Comparison of ENCODE assay signal across 23 cellular contexts in the genomic region with DNA sequence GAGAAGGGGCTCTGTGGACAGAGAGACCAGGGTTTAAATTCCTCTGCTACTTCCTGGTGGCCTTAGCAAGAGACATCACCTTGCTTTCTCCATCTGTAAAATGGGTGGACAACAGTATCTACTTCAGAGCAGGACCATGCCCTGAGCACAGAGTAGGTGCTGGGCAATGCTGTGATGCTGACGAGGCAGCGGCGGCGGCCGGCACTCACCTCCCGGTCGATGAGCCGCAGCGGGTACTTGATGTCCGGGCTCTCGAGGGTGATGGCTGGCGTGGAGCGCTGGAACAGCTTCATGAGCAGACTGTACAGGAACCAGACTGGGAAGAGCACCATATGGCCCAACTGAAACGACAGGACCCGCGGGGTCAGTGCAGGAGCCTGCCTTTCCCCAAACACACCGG. TPM values are rescaled to one million over a fixed set of nuclear protein-coding genes. Genes with fewer than 3 reads are reported as not detected.
DNase-seq lines count a peak whose midpoint lies in the region; ATAC-seq and TF ChIP-seq lines count a peak whose summit lies in the region.
"Had no signal": no experiment of that assay in that cellular context is flagged by ENCODE, and none has a peak within 500 bp of the region (broad histone marks: within the 10 kb centered on the region; RNA-seq: fewer than 3 reads in every experiment).

No MANE protein-coding gene starts in this region.

- H3K27ac ChIP-seq in heart right ventricle, result peak overlapping the region in 7 of 10 donors; percentile 36 to 88 (median 76)
- H3K27ac ChIP-seq in epithelial cell of prostate, result peak overlapping the region; percentile 98
- peak overlapping the region; percentile 77 to 87 (median 81) for H3K27ac ChIP-seq in sigmoid colon
- H3K27ac ChIP-seq in aorta (ENCODE audit: low read depth in 1 of 2, low read length in 2 of 2), result peak overlapping the region; percentile 62 to 64
- H3K27ac ChIP-seq: BLaER1 had no signal

- peaks cover 12 to 77% (median 25%) of the 10 kb centered on the region in 9 donors for H3K4me1 ChIP-seq in heart right ventricle
- peaks cover 0 to 30% (median 21%) of the 10 kb centered on the region in 4 donors for H3K4me1 ChIP-seq in sigmoid colon
- H3K4me1 ChIP-seq in aorta (ENCODE audit: control insufficient read depth in 1 of 2, insufficient read depth in 2 of 2, low read length in 2 of 2), result peaks cover 0 to 6% of the 10 kb centered on the region in 2 donors
- H3K4me1 ChIP-seq: colonic mucosa had no signal

- WGBS in heart right ventricle, 2 donors, result 95 to 97% methylated on average over 16 to 17 of the region's 17 CpGs
- 94 to 98% methylated on average over 17 of the region's 17 CpGs for WGBS in sigmoid colon, 2 donors
- 93 to 94% methylated on average over 14 to 17 of the region's 17 CpGs for WGBS in aorta, 2 donors

- ATAC-seq in heart right ventricle (peak in 1 of 8 donors; percentile 9), aorta (ENCODE audit: low FRiP score) (peak; percentile 9), HG02763 (IDR thresholded peaks at IDR 0.05; ENCODE audit: unreplicated experiment) (no peak)
- ATAC-seq: activated T-cell treated with anti-CD3 and anti-CD28 coated beads, Interleukin-2, amount 50 U/mL, for 4 hours; left colon had no signal

- H3K4me3 ChIP-seq in heart right ventricle, result no peak overlapping the region
- no peak overlapping the region for H3K4me3 ChIP-seq in sigmoid colon
- H3K4me3 ChIP-seq in aorta (ENCODE audit: low read length in 2 of 2), result no peak overlapping the region
- H3K4me3 ChIP-seq: BLaER1, colonic mucosa, tibial nerve had no signal

- TF ChIP-seq CTCF in heart right ventricle (IDR thresholded peaks at IDR 0.05) (no peak), sigmoid colon (IDR thresholded peaks at IDR 0.05) (no peak)

- H3K9me3 ChIP-seq in heart right ventricle, result no peaks in the 10 kb centered on the region
- H3K9me3 ChIP-seq in sigmoid colon, result no peaks in the 10 kb centered on the region
- H3K9me3 ChIP-seq in aorta (ENCODE audit: control insufficient read depth, low read length), result no peaks in the 10 kb centered on the region
- H3K9me3 ChIP-seq: BLaER1, colonic mucosa, SK-N-SH, tibial nerve had no signal

- intact Hi-C loops in heart right ventricle (cut with DNase I), result no loop called here
- intact Hi-C loops in cardiac septum (cut with DNase I), result no loop called here
- intact Hi-C loops in sigmoid colon (cut with DNase I), result no loop called here
- intact Hi-C loops in aorta (cut with DNase I), result no loop called here

- TF ChIP-seq EP300 in sigmoid colon (IDR thresholded peaks at IDR 0.05), result no peak

- DNase-seq in heart right ventricle (no peak), cardiac septum (ENCODE audit: low spot score) (no peak), epithelial cell of prostate (ENCODE audit: low read depth, low spot score) (no peak), sigmoid colon (no peak), aorta (no peak), NCI-H446 treated with DMSO at 0.1 percent for 48 hours (lab: John Stamatoyannopoulos, UW) (no peak), NCI-H1048 (lab: John Stamatoyannopoulos, UW) (no peak)
- DNase-seq: activated CD4-positive, alpha-beta memory T cell treated with anti-CD3 and anti-CD28 coated beads, Interleukin-2, amount 10 ng/mL, durations not matched to agents 7 days and 5 days; activated CD4-positive, CD25-positive, alpha-beta regulatory T cell; activated naive CD4-positive, alpha-beta T cell treated with anti-CD3 and anti-CD28 coated beads, Interleukin-2, amount 10 ng/mL, durations not matched to agents 7 days and 5 days; activated T-cell treated with anti-CD3 and anti-CD28 coated beads, Interleukin-2, amount 50 U/mL, for 4 hours; colonic mucosa; left colon; midbrain; MM.1S; NCI-H1694; NCI-H82; SK-N-SH; stimulated activated CD4-positive, alpha-beta T cell treated with anti-CD3 and anti-CD28 coated beads, Interleukin-15, amount 100 ng/mL, for 24 hours; T-helper 9 cell had no signal

- peaks cover 0 to 62% (median 49%) of the 10 kb centered on the region in 9 donors for H3K36me3 ChIP-seq in heart right ventricle
- H3K36me3 ChIP-seq in sigmoid colon, result peaks cover 5 to 41% (median 20%) of the 10 kb centered on the region in 4 donors
- peaks cover 0 to 2% of the 10 kb centered on the region in 2 donors for H3K36me3 ChIP-seq in aorta (ENCODE audit: control insufficient read depth in 1 of 2, insufficient read depth in 2 of 2, low read length in 1 of 2)

- TF ChIP-seq POLR2A in sigmoid colon (IDR thresholded peaks at IDR 0.05), result no peak

- H3K27me3 ChIP-seq in heart right ventricle, result no peaks in the 10 kb centered on the region
- no peaks in the 10 kb centered on the region for H3K27me3 ChIP-seq in sigmoid colon
- no peaks in the 10 kb centered on the region for H3K27me3 ChIP-seq in aorta (ENCODE audit: control insufficient read depth in 1 of 2, insufficient read depth in 2 of 2, low read length in 1 of 2)
- H3K27me3 ChIP-seq: BLaER1, colonic mucosa, tibial nerve had no signal

RNA-seq across cellular contexts. Expression of a gene that starts 3.9 kb away (rescaled TPM):
- 1 to 10 TPM in 1 of 10 donors, under 1 TPM in 9; 0.32 to 1.2 (median 0.50) TPM for total RNA-seq in heart right ventricle
- polyA plus RNA-seq in heart right ventricle, result not detected
- total RNA-seq in cardiac septum, result 0.51 TPM
- under 1 TPM in 1 of 4 donors, not detected in 3; 0.66 TPM for total RNA-seq in sigmoid colon
- under 1 TPM in 1 of 3 donors, not detected in 2; 0.25 TPM for polyA plus RNA-seq in sigmoid colon
- total RNA-seq in aorta, result 1 to 10 TPM; 1.5 to 2.7 TPM
- not detected for polyA plus RNA-seq in aorta
- polyA plus RNA-seq: SK-N-SH had no signal

RNA-seq across cellular contexts. Expression of a gene that starts 12.7 kb away (rescaled TPM):
- total RNA-seq in heart right ventricle (100 to 1,000 TPM; 261 to 633 (median 312) TPM), cardiac septum (428 TPM), sigmoid colon (100 to 1,000 TPM in 2 of 4 donors, 10 to 100 TPM in 2; 71.5 to 156 (median 88.6) TPM), aorta (100 to 1,000 TPM; 430 to 444 TPM)
- polyA plus RNA-seq in heart right ventricle (100 to 1,000 TPM in 1 of 2 donors, 10 to 100 TPM in 1; 91.9 to 303 TPM), sigmoid colon (100 to 1,000 TPM in 1 of 3 donors, 10 to 100 TPM in 2; 44.9 to 158 (median 78.7) TPM), aorta (100 to 1,000 TPM; 346 to 756 TPM)

RNA-seq across cellular contexts. Expression of a gene that starts 21.8 kb away (rescaled TPM):
- total RNA-seq in heart right ventricle (10 to 100 TPM; 27.2 to 42.6 (median 33.6) TPM), cardiac septum (34.9 TPM), sigmoid colon (10 to 100 TPM; 30.2 to 41.4 (median 34.5) TPM), aorta (10 to 100 TPM; 49.2 to 49.6 TPM)
- polyA plus RNA-seq in heart right ventricle (10 to 100 TPM; 11.9 to 32.6 TPM), sigmoid colon (10 to 100 TPM; 25.8 to 45.9 (median 29.6) TPM), aorta (10 to 100 TPM; 26.0 to 32.9 TPM)
